ENCODE assay signal across 8 cellular contexts in the genomic region with DNA sequence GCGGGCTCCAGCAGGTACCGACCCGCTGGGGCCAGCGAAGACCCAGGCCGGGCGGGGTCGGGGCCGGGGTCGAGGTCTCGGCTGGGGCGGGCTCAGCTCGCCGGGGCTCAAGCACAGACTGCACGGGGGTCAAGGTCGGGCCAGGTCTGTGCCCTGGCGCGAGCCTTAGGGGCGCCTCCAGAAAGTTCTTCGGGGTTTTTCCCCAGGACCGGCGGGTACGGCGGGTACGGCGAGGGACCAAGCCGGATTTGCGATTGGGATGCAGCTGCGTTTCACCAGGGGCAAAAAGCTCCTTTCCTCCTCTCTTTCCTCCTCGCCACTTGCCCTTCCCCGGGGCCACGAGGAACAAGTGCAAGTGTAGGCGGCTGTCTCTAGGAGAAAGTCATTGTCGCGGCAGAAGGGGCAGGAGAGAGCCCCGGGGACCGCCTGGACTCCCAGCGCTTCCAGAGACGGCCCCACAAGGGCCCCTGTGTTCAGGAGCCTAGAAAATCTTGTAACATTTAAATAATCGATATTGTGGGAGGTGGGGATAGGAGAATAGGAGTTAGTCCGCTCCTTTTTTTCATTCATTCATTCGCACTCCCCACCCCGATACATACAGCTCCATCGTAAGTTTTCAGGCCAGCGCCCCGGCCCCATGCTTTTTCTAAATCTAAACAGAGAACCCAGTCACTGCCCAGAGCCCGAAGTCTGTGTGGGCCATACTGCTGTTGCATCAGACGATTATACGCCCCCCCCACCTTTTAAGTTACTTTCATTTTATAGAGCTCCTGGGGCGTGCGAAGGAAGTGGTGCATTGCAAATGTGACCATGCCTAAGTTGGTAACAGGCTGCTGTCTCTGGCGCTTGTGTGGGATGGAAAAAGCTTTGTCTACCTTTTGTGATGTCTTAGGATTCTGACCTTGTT. TPM values are rescaled to one million over a fixed set of nuclear protein-coding genes. Genes with fewer than 3 reads are reported as not detected.
A peak's percentile ranks its signal among the peaks of the same experiment; 100 is the strongest.
DNase-seq lines count a peak whose midpoint lies in the region; ATAC-seq and TF ChIP-seq lines count a peak whose summit lies in the region.

No MANE protein-coding gene starts in this region.

- peak overlapping the region; percentile 93 for H2AFZ ChIP-seq in KMS-11 (ENCODE audit: low read depth)

- H3K4me1 ChIP-seq in KMS-11 (ENCODE audit: low read depth, poor library complexity, severe bottlenecking), result peaks cover 41% of the 10 kb centered on the region
- peaks cover 36% of the 10 kb centered on the region for H3K4me1 ChIP-seq in RWPE2 (ENCODE audit: insufficient read depth, poor library complexity, severe bottlenecking)
- H3K4me1 ChIP-seq in heart right ventricle, result peaks cover 3 to 43% (median 18%) of the 10 kb centered on the region in 9 donors

- H3K27ac ChIP-seq in KMS-11 (peak overlapping the region; percentile 67), RWPE2 (ENCODE audit: poor library complexity, severe bottlenecking) (peak overlapping the region; percentile 80), heart right ventricle (peak overlapping the region in 8 of 10 donors; percentile 15 to 90 (median 72))

- intact Hi-C loops in heart right ventricle (cut with DNase I), result no loop called here

- H3K36me3 ChIP-seq in KMS-11 (ENCODE audit: insufficient read depth) (peaks cover 3% of the 10 kb centered on the region; the same call in 1 of the 2 replicates), RWPE2 (ENCODE audit: low read depth) (peaks cover 31% of the 10 kb centered on the region), heart right ventricle (no peaks in the 10 kb centered on the region)

- H3K4me3 ChIP-seq in KMS-11 (IDR thresholded peaks at IDR 0.05; ENCODE audit: insufficient read depth, low read depth, low read length) (peak overlapping the region; percentile 71), RWPE2 (ENCODE audit: severe bottlenecking) (peak overlapping the region; percentile 64), heart right ventricle (peak overlapping the region; percentile 39 to 86 (median 63)), retinal pigment epithelial cell (ENCODE audit: low read length) (peak overlapping the region; percentile 84)

- peaks cover 4% of the 10 kb centered on the region; the same call in 1 of the 2 replicates for H4K20me1 ChIP-seq in KMS-11 (ENCODE audit: insufficient read depth)

- ATAC-seq in GM21529 (IDR thresholded peaks at IDR 0.05; ENCODE audit: unreplicated experiment) (peak; percentile 31), RWPE2 (ENCODE audit: low read depth) (peak; percentile 38), heart right ventricle (peak in 7 of 8 donors; percentile 4 to 54 (median 35))

- H3K9me3 ChIP-seq in RWPE2 (ENCODE audit: severe bottlenecking) (no peaks in the 10 kb centered on the region), heart right ventricle (no peaks in the 10 kb centered on the region)

- H3K27me3 ChIP-seq in KMS-11 (ENCODE audit: insufficient read depth, low read depth) (no peaks in the 10 kb centered on the region), RWPE2 (ENCODE audit: insufficient read depth, poor library complexity, severe bottlenecking) (no peaks in the 10 kb centered on the region), heart right ventricle (peaks cover 0 to 87% (median 37%) of the 10 kb centered on the region in 7 donors)

- TF ChIP-seq CTCF in KMS-11 (conservative IDR thresholded peaks at IDR 0.05; ENCODE audit: low read depth, low read length), result 0 out of 2 replicates have a peak, but pooled peaks have one; percentile 12
- no peak for TF ChIP-seq CTCF in RWPE2 (IDR thresholded peaks at IDR 0.05; ENCODE audit: poor library complexity, severe bottlenecking)
- no peak for TF ChIP-seq CTCF in heart right ventricle (IDR thresholded peaks at IDR 0.05)
- no peak for TF ChIP-seq CTCF in retinal pigment epithelial cell (conservative IDR thresholded peaks at IDR 0.05; ENCODE audit: low read depth, low read length)

- 2% methylated on average over 48 to 51 of the region's 51 CpGs for WGBS in heart right ventricle, 2 donors

- peak overlapping the region; percentile 95 for H3K4me2 ChIP-seq in KMS-11

- peak overlapping the region; percentile 70 for H3K9ac ChIP-seq in KMS-11

- peak; percentile 66 for DNase-seq in DMS79 treated with DMSO at 0.1 percent for 48 hours (lab: John Stamatoyannopoulos, UW)
- DNase-seq in RWPE2 (ENCODE audit: low spot score), result no peak
- DNase-seq in activated gamma-delta T cell treated with anti-CD3 and anti-CD28 coated beads, Interleukin-2, amount 50 U/mL, for 16 hours (ENCODE audit: low read depth), result peak; percentile 65
- no peak for DNase-seq in heart right ventricle
- DNase-seq in retinal pigment epithelial cell (ENCODE audit: low read depth), result peak; percentile 46
- no peak for DNase-seq in HPDE6-E6E7 (ENCODE audit: extremely low spot score)

- H3K79me2 ChIP-seq in KMS-11 (ENCODE audit: insufficient read depth, low read depth), result peaks cover 30% of the 10 kb centered on the region

RNA-seq across cellular contexts. Expression of a gene that starts 0.7 kb away (rescaled TPM):
- total RNA-seq in heart right ventricle, result 1 to 10 TPM in 1 of 10 donors, under 1 TPM in 6, not detected in 3; 0.18 to 1.8 (median 0.40) TPM
- under 1 TPM; 0.22 to 0.32 TPM for polyA plus RNA-seq in heart right ventricle

Comparison
In these comparisons a context has a peak if more than half of its experiments do, and no peak if none do; other contexts are left out.
1. DNase-seq: peak in DMS79 treated with DMSO at 0.1 percent for 48 hours (single experiment), activated gamma-delta T cell treated with anti-CD3 and anti-CD28 coated beads, Interleukin-2, amount 50 U/mL, for 16 hours (single experiment) and retinal pigment epithelial cell (single experiment); none in RWPE2 (single experiment), heart right ventricle (0 of 2) and HPDE6-E6E7 (single experiment).
2. Peak in every context shown above with its lines, with median percentiles within 50 percentile points of each other: ATAC-seq, H3K27ac ChIP-seq and H3K4me3 ChIP-seq.